Comparison of ENCODE assay signal across 16 cellular contexts in genomic region chr17:3531266-3532101, GRCh38. TPM values are rescaled to one million over a fixed set of nuclear protein-coding genes. Genes with fewer than 3 reads are reported as not detected.
DNase-seq lines count a peak whose midpoint lies in the region; ATAC-seq and TF ChIP-seq lines count a peak whose summit lies in the region.
"Had no signal": no experiment of that assay in that cellular context is flagged by ENCODE, and none has a peak within 500 bp of the region (broad histone marks: within the 10 kb centered on the region; RNA-seq: fewer than 3 reads in every experiment).

No MANE protein-coding gene starts in this region.

- H4K20me1 ChIP-seq in osteoblast (ENCODE audit: insufficient read depth, low read length), result no peaks in the 10 kb centered on the region

- no peak overlapping the region for H3K4me3 ChIP-seq in right atrium auricular region
- H3K4me3 ChIP-seq in osteoblast (ENCODE audit: insufficient read depth, low read length), result no peak overlapping the region
- H3K4me3 ChIP-seq: upper lobe of left lung had no signal

- ATAC-seq in Right ventricle myocardium superior (ENCODE audit: poor library complexity) (peak; percentile 23), left ventricle myocardium superior (peak; percentile 27), HG03432 (IDR thresholded peaks at IDR 0.05; ENCODE audit: unreplicated experiment) (no peak), HG03175 (IDR thresholded peaks at IDR 0.05; ENCODE audit: unreplicated experiment) (no peak)

- TF ChIP-seq CTCF in right atrium auricular region (IDR thresholded peaks at IDR 0.05) (no peak), osteoblast (IDR thresholded peaks at IDR 0.05; ENCODE audit: extremely low read depth, low read depth, low read length) (no peak)

- H3K27me3 ChIP-seq in right atrium auricular region (no peaks in the 10 kb centered on the region), osteoblast (ENCODE audit: insufficient read depth, low read length) (no peaks in the 10 kb centered on the region)
- H3K27me3 ChIP-seq: upper lobe of left lung had no signal

- H3K36me3 ChIP-seq in right atrium auricular region, result no peaks in the 10 kb centered on the region
- no peaks in the 10 kb centered on the region for H3K36me3 ChIP-seq in osteoblast (ENCODE audit: insufficient read depth, low read length)
- H3K36me3 ChIP-seq: upper lobe of left lung had no signal

- H3K9me3 ChIP-seq in right atrium auricular region (no peaks in the 10 kb centered on the region), osteoblast (ENCODE audit: low read depth, low read length) (no peaks in the 10 kb centered on the region)
- H3K9me3 ChIP-seq: upper lobe of left lung had no signal

- H3K79me2 ChIP-seq in osteoblast (ENCODE audit: insufficient read depth, low read length), result no peaks in the 10 kb centered on the region

- H3K27ac ChIP-seq in right atrium auricular region, result no peak overlapping the region
- H3K27ac ChIP-seq in osteoblast (ENCODE audit: low read depth, low read length), result no peak overlapping the region
- H3K27ac ChIP-seq: upper lobe of left lung had no signal

- no peak overlapping the region for H3K4me2 ChIP-seq in osteoblast (ENCODE audit: insufficient read depth, low read length)

- intact Hi-C loops in Right ventricle myocardium superior (cut with DNase I) (no loop called here), left ventricle myocardium superior (cut with micrococcal nuclease) (no loop called here)

- no peak overlapping the region for H2AFZ ChIP-seq in osteoblast (ENCODE audit: low read length)

- DNase-seq in Right ventricle myocardium superior (peak; percentile 77), right atrium auricular region (ENCODE audit: low spot score) (no peak), left ventricle myocardium superior (peak; percentile 75), osteoblast (ENCODE audit: insufficient read length, low spot score, missing footprints) (peak; percentile 82), NCI-H1436 treated with DMSO at 0.1 percent for 48 hours (lab: John Stamatoyannopoulos, UW) (no peak), kidney tubule cell (ENCODE audit: low spot score) (no peak)
- DNase-seq: 8988T; activated CD4-positive, alpha-beta T cell treated with anti-CD3 and anti-CD28 coated beads, Interleukin-2, amount 10 ng/mL, durations not matched to agents 24 days and 14 days; HFFc6; stimulated activated CD4-positive, alpha-beta T cell treated with anti-CD3 and anti-CD28 coated beads, Interleukin-2, amount 100 ng/mL, for 48 hours had no signal

- H3K4me1 ChIP-seq in right atrium auricular region (peaks cover 0 to 25% of the 10 kb centered on the region in 2 donors), osteoblast (ENCODE audit: insufficient read depth, low read length) (peaks cover 4% of the 10 kb centered on the region)

RNA-seq across cellular contexts. Expression of gene TRPV3, which starts 26.1 kb away (rescaled TPM):
- total RNA-seq in Right ventricle myocardium superior (1.0 TPM), right atrium auricular region (1 to 10 TPM in 1 of 2 donors, under 1 TPM in 1; 0.51 to 2.8 TPM), left ventricle myocardium superior (1.3 TPM), osteoblast (0.29 and 0.36 TPM in 2 replicates)
- total RNA-seq: pulmonary artery endothelial cell had no signal

RNA-seq across cellular contexts. Expression of gene ASPA, which starts 55.7 kb away (rescaled TPM):
- total RNA-seq in Right ventricle myocardium superior, result 2.5 TPM
- 1 to 10 TPM in 1 of 2 donors, under 1 TPM in 1; 0.33 to 1.0 TPM for total RNA-seq in right atrium auricular region
- total RNA-seq in left ventricle myocardium superior, result 3.7 TPM
- total RNA-seq in osteoblast, result 0.36 and 0.59 TPM in 2 replicates
- total RNA-seq: activated CD4-positive, alpha-beta T cell treated with anti-CD3 and anti-CD28 coated beads, Interleukin-2, amount 10 ng/mL, durations not matched to agents 24 days and 14 days; Daoy; HFFc6; pulmonary artery endothelial cell had no signal

RNA-seq across cellular contexts. Expression of gene SPATA22, which starts 59.9 kb away (rescaled TPM):
- 0.51 TPM for total RNA-seq in Right ventricle myocardium superior
- total RNA-seq in right atrium auricular region, result 1 to 10 TPM in 1 of 2 donors, under 1 TPM in 1; 0.82 to 1.8 TPM
- 0.50 TPM for total RNA-seq in left ventricle myocardium superior
- 0.29 and 2.2 TPM in 2 replicates for total RNA-seq in osteoblast
- total RNA-seq: activated CD4-positive, alpha-beta T cell treated with anti-CD3 and anti-CD28 coated beads, Interleukin-2, amount 10 ng/mL, durations not matched to agents 24 days and 14 days; Daoy; HFFc6; MCF 10A; pulmonary artery endothelial cell had no signal

Comparison
In these comparisons a context has a peak if more than half of its experiments do, and no peak if none do; other contexts are left out.
1. DNase-seq: peak in Right ventricle myocardium superior (single experiment), left ventricle myocardium superior (single experiment) and osteoblast (single experiment); none in right atrium auricular region (single experiment), NCI-H1436 treated with DMSO at 0.1 percent for 48 hours (single experiment) and kidney tubule cell (single experiment).
2. ATAC-seq: peak in Right ventricle myocardium superior (single experiment) and left ventricle myocardium superior (single experiment); none in HG03432 (single experiment) and HG03175 (single experiment).